Comparison of ENCODE assay signal across 16 cellular contexts in genomic region chr6:1817033-1817761, GRCh38.
DNase-seq lines count a peak whose midpoint lies in the region; ATAC-seq, FAIRE-seq and TF ChIP-seq lines count a peak whose summit lies in the region.
"Had no signal": no experiment of that assay in that cellular context is flagged by ENCODE, and none has a peak within 500 bp of the region (broad histone marks: within the 10 kb centered on the region; RNA-seq: fewer than 3 reads in every experiment).

No MANE protein-coding gene starts in this region.

- H3K36me3 Mint-ChIP-seq in CD8-positive, alpha-beta T cell: no peaks in the 10 kb centered on the region
- H3K36me3 Mint-ChIP-seq: natural killer cell had no signal

- in situ Hi-C loops in astrocyte of the cerebellum (cut with HindIII; ENCODE audit: low sequenced_read_pairs): no loop called here

- peak; percentile 76 for FAIRE-seq in A204.1 (lab: Jason Lieb, UNC)
- FAIRE-seq: H1 had no signal

- H3K9me3 ChIP-seq in CD8-positive, alpha-beta T cell (ENCODE audit: low read length): no peaks in the 10 kb centered on the region
- no peaks in the 10 kb centered on the region for H3K9me3 ChIP-seq in adrenal gland (replicated peaks in 1 of 3)
- H3K9me3 ChIP-seq: BLaER1, heart left ventricle, sigmoid colon had no signal

- no peak for ATAC-seq in CD8-positive, alpha-beta T cell
- ATAC-seq: activated CD8-positive, alpha-beta T cell treated with anti-CD3 and anti-CD28 coated beads, Interleukin-2, amount 10 ng/mL, durations not matched to agents 7 days and 5 days; natural killer cell had no signal

- H3K27ac Mint-ChIP-seq in CD8-positive, alpha-beta T cell: no peak overlapping the region
- H3K27ac Mint-ChIP-seq: activated CD8-positive, alpha-beta T cell treated with anti-CD3 and anti-CD28 coated beads, Interleukin-2, amount 10 ng/mL, durations not matched to agents 7 days and 5 days; natural killer cell had no signal

- TF ChIP-seq CTCF in astrocyte of the cerebellum (IDR thresholded peaks at IDR 0.05; ENCODE audit: low read depth, low read length, missing control alignments): no peak
- no peak for TF ChIP-seq CTCF in fibroblast of villous mesenchyme (IDR thresholded peaks at IDR 0.05; ENCODE audit: insufficient read depth, low read depth, low read length)
- no peak for TF ChIP-seq CTCF in CD8-positive, alpha-beta T cell (IDR thresholded peaks at IDR 0.05)
- TF ChIP-seq CTCF in adrenal gland (IDR thresholded peaks at IDR 0.05): no peak

- POLR2A ChIA-PET in CD8-positive, alpha-beta T cell (lab: Charles Lee): no interaction called here

- peak; percentile 27 for DNase-seq in H4 (ENCODE audit: low spot score)
- peak; percentile 68 for DNase-seq in astrocyte of the cerebellum (ENCODE audit: low read depth)
- DNase-seq in fibroblast of villous mesenchyme (ENCODE audit: low read depth): peak; percentile 54
- DNase-seq in CD8-positive, alpha-beta T cell: no peak
- no peak for DNase-seq in NCI-H2107 treated with DMSO at 0.1 percent for 48 hours (lab: John Stamatoyannopoulos, UW; ENCODE audit: unreplicated experiment)
- DNase-seq in HT-29 (ENCODE audit: low spot score): no peak
- no peak for DNase-seq in adrenal gland
- DNase-seq: activated CD4-positive, alpha-beta T cell treated with anti-CD3 and anti-CD28 coated beads for 1 hour; activated CD8-positive, alpha-beta T cell treated with anti-CD3 and anti-CD28 coated beads, Interleukin-2, amount 10 ng/mL, durations not matched to agents 7 days and 5 days; heart left ventricle; natural killer cell; Right ventricle myocardium superior; sigmoid colon had no signal

- no peaks in the 10 kb centered on the region for H3K27me3 ChIP-seq in CD8-positive, alpha-beta T cell (ENCODE audit: insufficient read depth, low read length)
- H3K27me3 ChIP-seq in adrenal gland: no peaks in the 10 kb centered on the region
- H3K27me3 ChIP-seq: BLaER1, heart left ventricle, sigmoid colon had no signal

- no peak overlapping the region for H3K4me3 ChIP-seq in astrocyte of the cerebellum (ENCODE audit: low read depth, low read length)
- no peak overlapping the region for H3K4me3 ChIP-seq in fibroblast of villous mesenchyme (ENCODE audit: low read depth, low read length)
- no peak overlapping the region for H3K4me3 ChIP-seq in CD8-positive, alpha-beta T cell (ENCODE audit: low read depth, low read length)
- no peak overlapping the region for H3K4me3 ChIP-seq in adrenal gland
- H3K4me3 ChIP-seq: BLaER1, heart left ventricle, sigmoid colon had no signal

- no peaks in the 10 kb centered on the region for H3K4me1 ChIP-seq in CD8-positive, alpha-beta T cell (ENCODE audit: insufficient read depth, low read length)
- no peaks in the 10 kb centered on the region for H3K4me1 ChIP-seq in adrenal gland (replicated peaks in 1 of 2)

- H3K27ac ChIP-seq in CD8-positive, alpha-beta T cell (ENCODE audit: low read depth, low read length): no peak overlapping the region
- H3K27ac ChIP-seq in adrenal gland: no peak overlapping the region
- H3K27ac ChIP-seq: BLaER1, sigmoid colon had no signal

- WGBS in adrenal gland, 4 donors: 68 to 78% (median 72%) methylated on average over 4 of the region's 4 CpGs

- no peaks in the 10 kb centered on the region for H3K36me3 ChIP-seq in CD8-positive, alpha-beta T cell (ENCODE audit: insufficient read depth, low read length)
- H3K36me3 ChIP-seq in adrenal gland (replicated peaks in 1 of 2): no peaks in the 10 kb centered on the region
- H3K36me3 ChIP-seq: BLaER1, heart left ventricle, sigmoid colon had no signal

- intact Hi-C loops in CD8-positive, alpha-beta T cell (cut with DNase I, micrococcal nuclease): no loop called here
- intact Hi-C loops in adrenal gland (cut with DNase I): no loop called here

- peaks cover 3% of the 10 kb centered on the region for H3K4me1 Mint-ChIP-seq in CD8-positive, alpha-beta T cell (ENCODE audit: low read depth)
- H3K4me1 Mint-ChIP-seq: natural killer cell had no signal

- H3K27me3 Mint-ChIP-seq in CD8-positive, alpha-beta T cell (ENCODE audit: low read depth): no peaks in the 10 kb centered on the region

- CTCF ChIA-PET in CD8-positive, alpha-beta T cell (lab: Charles Lee): interaction anchor here (0.6 kb wide), 1 partner anchor 128 kb away, joined by 3 read pairs; no protein-coding TSS in a partner anchor

- no peak for TF ChIP-seq POLR2A in adrenal gland (IDR thresholded peaks at IDR 0.05)

- H3K9me3 Mint-ChIP-seq in CD8-positive, alpha-beta T cell: no peaks in the 10 kb centered on the region
- H3K9me3 Mint-ChIP-seq: natural killer cell had no signal

- H3K4me3 Mint-ChIP-seq in CD8-positive, alpha-beta T cell: no peak overlapping the region
- H3K4me3 Mint-ChIP-seq: activated CD8-positive, alpha-beta T cell treated with anti-CD3 and anti-CD28 coated beads, Interleukin-2, amount 10 ng/mL, durations not matched to agents 7 days and 5 days; natural killer cell had no signal

Comparison
In these comparisons a context has a peak if more than half of its experiments do, and no peak if none do; other contexts are left out.
1. DNase-seq: peak in H4 (single experiment), astrocyte of the cerebellum (single experiment) and fibroblast of villous mesenchyme (single experiment); none in CD8-positive, alpha-beta T cell (0 of 7), NCI-H2107 treated with DMSO at 0.1 percent for 48 hours (single experiment), HT-29 (single experiment) and adrenal gland (0 of 7).